Comparison of ENCODE assay signal across 1 cellular context in genomic region chr20:40689100-40689942, GRCh38.
A peak's percentile ranks its signal among the peaks of the same experiment; 100 is the strongest.
TF ChIP-seq lines count a peak whose summit lies in the region.

Gene MAFB, minus strand, starts transcription at chr20:40689236. Its CDS starts 386 bp downstream, at chr20:40688850.

TF ChIP-seq in HepG2, 621 proteins besides CTCF, POLR2A, EP300 and RAD21 (continued from another document and continues in another):
- TF ChIP-seq UBTF (CRISPR knock-in tag; IDR thresholded peaks at IDR 0.05) (no peak; the same call in none of the 2 replicates), ZSCAN12 (CRISPR knock-in tag; IDR thresholded peaks at IDR 0.05) (no peak), YY1 (IDR thresholded peaks at IDR 0.05; ENCODE audit: insufficient read depth, insufficient replicate concordance, low read depth, low read length) (no peak), KLF12 (CRISPR knock-in tag; IDR thresholded peaks at IDR 0.05; ENCODE audit: borderline replicate concordance) (0 out of 2 replicates have a peak, but pooled peaks have one; percentile 60), ZNF710 (CRISPR knock-in tag; IDR thresholded peaks at IDR 0.05; ENCODE audit: borderline replicate concordance) (0 out of 2 replicates have a peak, but pooled peaks have one; percentile 16), RAD51 (IDR thresholded peaks at IDR 0.05; ENCODE audit: borderline replicate concordance) (no peak), ZNF331 (CRISPR knock-in tag; IDR thresholded peaks at IDR 0.05) (0 out of 2 replicates have a peak, but pooled peaks have one; percentile 26), ZFP1 (CRISPR knock-in tag; IDR thresholded peaks at IDR 0.05) (no peak), ZNF431 (CRISPR knock-in tag; IDR thresholded peaks at IDR 0.05; ENCODE audit: borderline replicate concordance, low read depth) (no peak), ZNF598 (CRISPR knock-in tag; IDR thresholded peaks at IDR 0.05; ENCODE audit: borderline replicate concordance) (no peak), DBP (CRISPR knock-in tag; IDR thresholded peaks at IDR 0.05; ENCODE audit: not compliant biosample characterization) (no peak), ZBTB37 (CRISPR knock-in tag; IDR thresholded peaks at IDR 0.05) (no peak), NKX3-1 (CRISPR knock-in tag; IDR thresholded peaks at IDR 0.05) (0 out of 2 replicates have a peak, but pooled peaks have one; percentile 72), MATR3 (CRISPR knock-in tag; IDR thresholded peaks at IDR 0.05) (no peak), THAP9 (CRISPR knock-in tag; IDR thresholded peaks at IDR 0.05; ENCODE audit: borderline replicate concordance) (no peak), KDM5B (CRISPR knock-in tag; IDR thresholded peaks at IDR 0.05; ENCODE audit: borderline replicate concordance) (0 out of 2 replicates have a peak, but pooled peaks have one; percentile 1), PAXIP1 (CRISPR knock-in tag; conservative IDR thresholded peaks at IDR 0.05) (0 out of 2 replicates have a peak, but pooled peaks have one; percentile 9), ZNF746 (CRISPR knock-in tag; IDR thresholded peaks at IDR 0.05) (0 out of 2 replicates have a peak, but pooled peaks have one; percentile 32), CEBPZ (IDR thresholded peaks at IDR 0.05; ENCODE audit: low read length) (no peak), ZBTB26 (CRISPR knock-in tag; IDR thresholded peaks at IDR 0.05; ENCODE audit: borderline replicate concordance) (no peak), CC2D1A (CRISPR knock-in tag; IDR thresholded peaks at IDR 0.05) (no peak), ATF1 (CRISPR knock-in tag; IDR thresholded peaks at IDR 0.05) (no peak), ZFP37 (CRISPR knock-in tag; IDR thresholded peaks at IDR 0.05; ENCODE audit: borderline replicate concordance) (no peak), ZNF777 (CRISPR knock-in tag; IDR thresholded peaks at IDR 0.05) (peak; percentile 2; the same call in 1 of the 2 replicates), MTF1 (CRISPR knock-in tag; IDR thresholded peaks at IDR 0.05) (0 out of 2 replicates have a peak, but pooled peaks have one; percentile 35), ZIK1 (CRISPR knock-in tag; IDR thresholded peaks at IDR 0.05; ENCODE audit: borderline replicate concordance, low read depth) (no peak), ZNF709 (CRISPR knock-in tag; IDR thresholded peaks at IDR 0.05) (no peak), SMARCE1 (IDR thresholded peaks at IDR 0.05; ENCODE audit: borderline replicate concordance) (no peak), ZNF776 (CRISPR knock-in tag; IDR thresholded peaks at IDR 0.05) (peak; percentile 64; the same call in 1 of the 2 replicates), ETS1 (CRISPR knock-in tag; IDR thresholded peaks at IDR 0.05) (no peak), HOXA9 (CRISPR knock-in tag; IDR thresholded peaks at IDR 0.05; ENCODE audit: borderline replicate concordance) (no peak), ZNF33B (CRISPR knock-in tag; IDR thresholded peaks at IDR 0.05) (no peak), TRAFD1 (CRISPR knock-in tag; IDR thresholded peaks at IDR 0.05; ENCODE audit: borderline replicate concordance) (no peak), KDM4B (CRISPR knock-in tag; IDR thresholded peaks at IDR 0.05) (no peak), TRIM24 (CRISPR knock-in tag; IDR thresholded peaks at IDR 0.05) (no peak), SOX5 (CRISPR knock-in tag; IDR thresholded peaks at IDR 0.05; ENCODE audit: borderline replicate concordance) (no peak), ZNF260 (CRISPR knock-in tag; IDR thresholded peaks at IDR 0.05; ENCODE audit: borderline replicate concordance, low read depth) (no peak)
